Comparison of ENCODE assay signal across 27 cellular contexts in the genomic region with DNA sequence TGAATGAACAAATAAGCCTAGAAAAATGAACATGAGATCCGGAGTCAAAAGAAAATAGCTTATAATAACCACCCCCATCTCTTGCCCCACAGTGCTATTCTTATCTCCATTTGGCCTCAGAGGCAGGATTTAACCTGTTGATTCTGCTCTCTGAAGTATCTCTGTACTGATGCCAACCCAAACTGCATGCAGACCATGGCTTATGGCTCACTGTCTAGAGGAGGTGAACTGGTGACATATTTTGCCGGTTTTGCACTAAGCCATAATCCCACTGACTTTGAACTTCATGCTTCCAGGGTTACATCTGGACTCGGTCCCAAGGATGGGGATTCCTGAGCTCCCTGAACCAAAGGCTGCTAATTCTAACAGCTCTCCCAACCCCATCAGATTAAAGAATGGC.
"Had no signal": no experiment of that assay in that cellular context is flagged by ENCODE, and none has a peak within 500 bp of the region (broad histone marks: within the 10 kb centered on the region; RNA-seq: fewer than 3 reads in every experiment).

No MANE protein-coding gene starts in this region.

- H3K4me1 Mint-ChIP-seq: activated CD4-positive, alpha-beta T cell treated with anti-CD3 and anti-CD28 coated beads for 36 hours; activated CD8-positive, alpha-beta memory T cell treated with anti-CD3 and anti-CD28 coated beads, Interleukin-2, amount 10 ng/mL, durations not matched to agents 7 days and 5 days had no signal

- H3K9me3 Mint-ChIP-seq: activated naive CD4-positive, alpha-beta T cell treated with anti-CD3 and anti-CD28 coated beads, Interleukin-2, amount 50 U/mL, for 72 hours; activated T-helper 2 cell treated with anti-CD3 and anti-CD28 coated beads, Interferon-gamma antibody, Interleukin-2, Interleukin-4, amounts not matched to agents 10 μg/mL and 5 μg/mL and 100 μg/mL, durations not matched to agents 14 hours and 24 hours and 36 hours; T-helper 2 cell treated with Interferon-gamma antibody and Interleukin-4, amounts not matched to agents 5 μg/mL and 100 μg/mL, for 36 hours had no signal

- DNase-seq: activated CD4-positive, alpha-beta T cell treated with anti-CD3 and anti-CD28 coated beads for 36 hours; activated CD4-positive, CD25-positive, alpha-beta regulatory T cell; activated CD8-positive, alpha-beta memory T cell treated with anti-CD3 and anti-CD28 coated beads, Interleukin-2, amount 10 ng/mL, durations not matched to agents 7 days and 5 days; activated CD8-positive, alpha-beta T cell treated with anti-CD3 and anti-CD28 coated beads, Interleukin-2, amount 10 ng/mL, durations not matched to agents 7 days and 5 days; activated naive CD4-positive, alpha-beta T cell; activated T-cell treated with anti-CD3 and anti-CD28 coated beads, Interleukin-2, amount 50 U/mL, for 48 hours; cerebellar nuclear complex; colonic mucosa; effector CD8-positive, alpha-beta T cell; esophagus squamous epithelium; left lung; nephron progenitor cell; pancreas; retina; sigmoid colon; stimulated activated CD4-positive, alpha-beta T cell treated with anti-CD3 and anti-CD28 coated beads, Interleukin-15, amount 100 ng/mL, for 24 hours; stimulated activated CD4-positive, alpha-beta T cell treated with anti-CD3 and anti-CD28 coated beads, Interleukin-2, amount 100 ng/mL, for 24 hours; stimulated activated naive CD4-positive, alpha-beta T cell; T-helper 1 cell; transverse colon had no signal

- H3K36me3 ChIP-seq: cardiac muscle cell, colonic mucosa, esophagus squamous epithelium, left lung, neutrophil, pancreas, prostate gland, sigmoid colon, transverse colon had no signal

- H3K4me1 ChIP-seq: colonic mucosa, left lung, pancreas, prostate gland, transverse colon had no signal

- H3K27ac Mint-ChIP-seq: activated CD4-positive, alpha-beta T cell treated with anti-CD3 and anti-CD28 coated beads for 36 hours; activated CD8-positive, alpha-beta memory T cell treated with anti-CD3 and anti-CD28 coated beads, Interleukin-2, amount 10 ng/mL, durations not matched to agents 7 days and 5 days; activated CD8-positive, alpha-beta T cell treated with anti-CD3 and anti-CD28 coated beads, Interleukin-2, amount 10 ng/mL, durations not matched to agents 7 days and 5 days; activated naive CD4-positive, alpha-beta T cell treated with anti-CD3 and anti-CD28 coated beads, Interleukin-2, amount 50 U/mL, for 72 hours; activated T-helper 2 cell treated with anti-CD3 and anti-CD28 coated beads, Interferon-gamma antibody, Interleukin-2, Interleukin-4, amounts not matched to agents 10 μg/mL and 5 μg/mL and 100 μg/mL, durations not matched to agents 14 hours and 24 hours and 36 hours; nephron progenitor cell; T-helper 2 cell treated with Interferon-gamma antibody and Interleukin-4, amounts not matched to agents 5 μg/mL and 100 μg/mL, for 36 hours had no signal

- H3K9me3 ChIP-seq: colonic mucosa, esophagus squamous epithelium, left lung, neutrophil, pancreas, prostate gland, transverse colon had no signal

- H3K27ac ChIP-seq: cardiac muscle cell, colonic mucosa, epithelial cell of prostate, esophagus squamous epithelium, left lung, neutrophil, prostate gland, sigmoid colon, transverse colon had no signal

- H3K4me3 ChIP-seq: cardiac muscle cell, colonic mucosa, esophagus squamous epithelium, left lung, pancreas, prostate gland, sigmoid colon, transverse colon had no signal

- H3K36me3 Mint-ChIP-seq: activated CD8-positive, alpha-beta memory T cell treated with anti-CD3 and anti-CD28 coated beads, Interleukin-2, amount 10 ng/mL, durations not matched to agents 7 days and 5 days; activated naive CD4-positive, alpha-beta T cell treated with anti-CD3 and anti-CD28 coated beads, Interleukin-2, amount 50 U/mL, for 72 hours had no signal

- H3K4me3 Mint-ChIP-seq: activated CD4-positive, alpha-beta T cell treated with anti-CD3 and anti-CD28 coated beads for 36 hours; activated CD8-positive, alpha-beta memory T cell treated with anti-CD3 and anti-CD28 coated beads, Interleukin-2, amount 10 ng/mL, durations not matched to agents 7 days and 5 days; activated CD8-positive, alpha-beta T cell treated with anti-CD3 and anti-CD28 coated beads, Interleukin-2, amount 10 ng/mL, durations not matched to agents 7 days and 5 days; nephron progenitor cell; T-helper 2 cell treated with Interferon-gamma antibody and Interleukin-4, amounts not matched to agents 5 μg/mL and 100 μg/mL, for 36 hours had no signal

- H3K27me3 ChIP-seq: cardiac muscle cell, colonic mucosa, esophagus squamous epithelium, pancreas, sigmoid colon, transverse colon had no signal
